8 cellular contexts compared by ENCODE assay signal in genomic region chr12:69239286-69239921, GRCh38. TPM values are rescaled to one million over a fixed set of nuclear protein-coding genes. Genes with fewer than 3 reads are reported as not detected.
DNase-seq lines count a peak whose midpoint lies in the region; ATAC-seq and TF ChIP-seq lines count a peak whose summit lies in the region.

A gene with protein sequence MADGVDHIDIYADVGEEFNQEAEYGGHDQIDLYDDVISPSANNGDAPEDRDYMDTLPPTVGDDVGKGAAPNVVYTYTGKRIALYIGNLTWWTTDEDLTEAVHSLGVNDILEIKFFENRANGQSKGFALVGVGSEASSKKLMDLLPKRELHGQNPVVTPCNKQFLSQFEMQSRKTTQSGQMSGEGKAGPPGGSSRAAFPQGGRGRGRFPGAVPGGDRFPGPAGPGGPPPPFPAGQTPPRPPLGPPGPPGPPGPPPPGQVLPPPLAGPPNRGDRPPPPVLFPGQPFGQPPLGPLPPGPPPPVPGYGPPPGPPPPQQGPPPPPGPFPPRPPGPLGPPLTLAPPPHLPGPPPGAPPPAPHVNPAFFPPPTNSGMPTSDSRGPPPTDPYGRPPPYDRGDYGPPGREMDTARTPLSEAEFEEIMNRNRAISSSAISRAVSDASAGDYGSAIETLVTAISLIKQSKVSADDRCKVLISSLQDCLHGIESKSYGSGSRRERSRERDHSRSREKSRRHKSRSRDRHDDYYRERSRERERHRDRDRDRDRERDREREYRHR (plus strand): TSS chr12:69239569. CDS start chr12:69239647, 78 bp downstream.

- peak within 1 kb of the TSS; percentile 56 to 85 for H3K9ac ChIP-seq in liver (ENCODE audit: low read depth in 1 of 2, low read length in 2 of 2)

- H3K9me3 Mint-ChIP-seq in CD4-positive, alpha-beta T cell, result no peaks in the 10 kb centered on the region

- H3K36me3 Mint-ChIP-seq in CD4-positive, alpha-beta T cell (ENCODE audit: low read depth), result peaks cover 26% of the 10 kb centered on the region

- H3K4me1 ChIP-seq in liver (ENCODE audit: control insufficient read depth in 4 of 4, insufficient read depth in 4 of 4, low read length in 3 of 4), result peaks cover 3 to 31% (median 24%) of the 10 kb centered on the region in 4 donors

- WGBS in liver, result under 1% methylated on average over 78 of the region's 78 CpGs

- peak within 1 kb of the TSS; percentile 97 for H3K4me3 Mint-ChIP-seq in CD4-positive, alpha-beta T cell

- no peaks in the 10 kb centered on the region for H3K27me3 ChIP-seq in CD4-positive, alpha-beta T cell (ENCODE audit: control insufficient read depth, insufficient read depth, low read length)
- no peaks in the 10 kb centered on the region for H3K27me3 ChIP-seq in liver (ENCODE audit: control insufficient read depth in 4 of 4, insufficient read depth in 4 of 4, low read length in 3 of 4)

- peak within 1 kb of the TSS; percentile 85 for H3K27ac ChIP-seq in CD4-positive, alpha-beta T cell (ENCODE audit: low read depth, low read length)
- H3K27ac ChIP-seq in liver (ENCODE audit: low read depth in 1 of 2, low read length in 2 of 2), result peak within 1 kb of the TSS; percentile 90 to 92

- CTCF ChIA-PET in CD4-positive, alpha-beta T cell (lab: Charles Lee), result interaction anchor here (0.6 kb wide), 1 partner anchor 15 kb away, joined by 3 read pairs; no protein-coding TSS in a partner anchor

- no peaks in the 10 kb centered on the region for H3K27me3 Mint-ChIP-seq in CD4-positive, alpha-beta T cell

- peak within 1 kb of the TSS; percentile 99 for H3K27ac Mint-ChIP-seq in CD4-positive, alpha-beta T cell

- ATAC-seq in CD4-positive, alpha-beta T cell (ENCODE audit: poor library complexity), result peak; percentile 85
- ATAC-seq in GM19452 (IDR thresholded peaks at IDR 0.05; ENCODE audit: unreplicated experiment) (peak; percentile 91), HG03575 (IDR thresholded peaks at IDR 0.05; ENCODE audit: extremely low read depth, insufficient number of reproducible peaks, low FRiP score, unreplicated experiment) (peak; percentile 69)

- intact Hi-C loops in CD4-positive, alpha-beta T cell (cut with DNase I, micrococcal nuclease), result loop anchor here in 1 of 2 experiments (5.0 to 10.0 kb wide), 2 partner anchors 425 to 1972 kb away; partner anchors contain the start of gene CAND1

- POLR2A ChIA-PET in CD4-positive, alpha-beta T cell (lab: Charles Lee), result interaction anchor here (0.7 to 2.2 kb wide), 11 partner anchors 9 to 1971 kb away, joined by 3 to 26 read pairs (median 5); partner anchors contain the start of genes CAND1 and CCT2

- no peak for TF ChIP-seq CTCF in CD4-positive, alpha-beta T cell (IDR thresholded peaks at IDR 0.05)
- TF ChIP-seq CTCF in liver (IDR thresholded peaks at IDR 0.05; ENCODE audit: low read depth, low read length, missing input control), result no peak

- H3K36me3 ChIP-seq in liver (ENCODE audit: control insufficient read depth in 4 of 4, insufficient read depth in 3 of 4, low read depth in 1 of 4, low read length in 3 of 4), result no peaks in the 10 kb centered on the region

- H3K9me3 ChIP-seq in CD4-positive, alpha-beta T cell (ENCODE audit: control insufficient read depth, low read length), result no peaks in the 10 kb centered on the region
- H3K9me3 ChIP-seq in liver (ENCODE audit: control insufficient read depth in 4 of 4, low read length in 3 of 4), result no peaks in the 10 kb centered on the region

- peaks cover 59% of the 10 kb centered on the region for H3K4me1 Mint-ChIP-seq in CD4-positive, alpha-beta T cell (ENCODE audit: low read depth)

- peak; percentile 93 to 98 (median 96) for DNase-seq in CD4-positive, alpha-beta T cell
- peak; percentile 96 for DNase-seq in NCI-H82 (lab: John Stamatoyannopoulos, UW)
- DNase-seq in activated CD4-positive, alpha-beta T cell treated with anti-CD3 and anti-CD28 coated beads, Interleukin-2, amount 50 U/mL, for 48 hours, result peak; percentile 96
- peak; percentile 96 for DNase-seq in dermis blood vessel endothelial cell
- peak; percentile 98 for DNase-seq in stimulated activated CD4-positive, alpha-beta T cell treated with anti-CD3 and anti-CD28 coated beads, Interleukin-4, amount 100 ng/mL, for 1 hour

- H3K4me3 ChIP-seq in liver (ENCODE audit: low read depth in 1 of 3, low read length in 3 of 3), result peak within 1 kb of the TSS; percentile 70 to 99 (median 90)

- peak in 1 of 2 donors; percentile 16 for TF ChIP-seq RAD21 in liver (IDR thresholded peaks at IDR 0.05)

TF ChIP-seq in liver, 16 proteins besides CTCF, POLR2A, EP300 and RAD21:
- peak; percentile 88 for TF ChIP-seq TAF1 (conservative IDR thresholded peaks at IDR 0.05)
- no peak for TF ChIP-seq ZBTB33 (IDR thresholded peaks at IDR 0.05)
- no peak for TF ChIP-seq ATF3 (IDR thresholded peaks at IDR 0.05)
- peak; percentile 49 to 85 for TF ChIP-seq GABPA (IDR thresholded peaks at IDR 0.05 in 1 of 2, conservative IDR thresholded peaks at IDR 0.05 in 1 of 2)
- TF ChIP-seq HNF4G (IDR thresholded peaks at IDR 0.05), result no peak
- TF ChIP-seq SP1 (IDR thresholded peaks at IDR 0.05), result peak; percentile 52
- peak; percentile 56 for TF ChIP-seq YY1 (IDR thresholded peaks at IDR 0.05)
- peak in 1 of 2 donors; percentile 27 for TF ChIP-seq JUND (IDR thresholded peaks at IDR 0.05)
- TF ChIP-seq RXRA (IDR thresholded peaks at IDR 0.05), result no peak
- TF ChIP-seq NR2F2 (IDR thresholded peaks at IDR 0.05), result no peak
- no peak for TF ChIP-seq FOXA2 (IDR thresholded peaks at IDR 0.05)
- no peak for TF ChIP-seq FOXA1 (IDR thresholded peaks at IDR 0.05)
- TF ChIP-seq EGR1 (IDR thresholded peaks at IDR 0.05; ENCODE audit: low read depth in 2 of 2), result no peak
- peak; percentile 16 for TF ChIP-seq MAX (IDR thresholded peaks at IDR 0.05)
- TF ChIP-seq HNF4A (conservative IDR thresholded peaks at IDR 0.05), result peak; percentile 38 to 40
- TF ChIP-seq, protein P1, sequence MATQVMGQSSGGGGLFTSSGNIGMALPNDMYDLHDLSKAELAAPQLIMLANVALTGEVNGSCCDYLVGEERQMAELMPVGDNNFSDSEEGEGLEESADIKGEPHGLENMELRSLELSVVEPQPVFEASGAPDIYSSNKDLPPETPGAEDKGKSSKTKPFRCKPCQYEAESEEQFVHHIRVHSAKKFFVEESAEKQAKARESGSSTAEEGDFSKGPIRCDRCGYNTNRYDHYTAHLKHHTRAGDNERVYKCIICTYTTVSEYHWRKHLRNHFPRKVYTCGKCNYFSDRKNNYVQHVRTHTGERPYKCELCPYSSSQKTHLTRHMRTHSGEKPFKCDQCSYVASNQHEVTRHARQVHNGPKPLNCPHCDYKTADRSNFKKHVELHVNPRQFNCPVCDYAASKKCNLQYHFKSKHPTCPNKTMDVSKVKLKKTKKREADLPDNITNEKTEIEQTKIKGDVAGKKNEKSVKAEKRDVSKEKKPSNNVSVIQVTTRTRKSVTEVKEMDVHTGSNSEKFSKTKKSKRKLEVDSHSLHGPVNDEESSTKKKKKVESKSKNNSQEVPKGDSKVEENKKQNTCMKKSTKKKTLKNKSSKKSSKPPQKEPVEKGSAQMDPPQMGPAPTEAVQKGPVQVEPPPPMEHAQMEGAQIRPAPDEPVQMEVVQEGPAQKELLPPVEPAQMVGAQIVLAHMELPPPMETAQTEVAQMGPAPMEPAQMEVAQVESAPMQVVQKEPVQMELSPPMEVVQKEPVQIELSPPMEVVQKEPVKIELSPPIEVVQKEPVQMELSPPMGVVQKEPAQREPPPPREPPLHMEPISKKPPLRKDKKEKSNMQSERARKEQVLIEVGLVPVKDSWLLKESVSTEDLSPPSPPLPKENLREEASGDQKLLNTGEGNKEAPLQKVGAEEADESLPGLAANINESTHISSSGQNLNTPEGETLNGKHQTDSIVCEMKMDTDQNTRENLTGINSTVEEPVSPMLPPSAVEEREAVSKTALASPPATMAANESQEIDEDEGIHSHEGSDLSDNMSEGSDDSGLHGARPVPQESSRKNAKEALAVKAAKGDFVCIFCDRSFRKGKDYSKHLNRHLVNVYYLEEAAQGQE (IDR thresholded peaks at IDR 0.05), result peak; percentile 76

RNA-seq across cellular contexts. Expression of the gene that starts here (rescaled TPM):
- 10 to 100 TPM; 80.9 to 86.7 TPM for total RNA-seq in CD4-positive, alpha-beta T cell
- 15.1 and 21.9 TPM in 2 replicates for total RNA-seq in dermis blood vessel endothelial cell
- 10 to 100 TPM; 19.2 to 21.1 TPM for total RNA-seq in liver
- 10 to 100 TPM; 10.8 to 15.6 TPM for polyA plus RNA-seq in liver

Comparison
In these comparisons a context has a peak if more than half of its experiments do, and no peak if none do; other contexts are left out.
1. Peak in every context shown above with its lines: DNase-seq, ATAC-seq, H3K4me3 ChIP-seq and H3K27ac ChIP-seq.